ENCODE assay signal across 1 cellular context in genomic region chr6:31652925-31653724, GRCh38.
TF ChIP-seq lines count a peak whose summit lies in the region.

No MANE protein-coding gene starts in this region.

TF ChIP-seq in K562, 482 proteins besides CTCF, POLR2A, EP300 and RAD21 (continued from another document):
- TF ChIP-seq ZBTB34 (CRISPR knock-in tag; IDR thresholded peaks at IDR 0.05) (no peak), ZBED1 (IDR thresholded peaks at IDR 0.05) (peak; percentile 69), ZNF197 (CRISPR knock-in tag; IDR thresholded peaks at IDR 0.05; ENCODE audit: low read depth) (peak; percentile 64), ESRRB (CRISPR knock-in tag; IDR thresholded peaks at IDR 0.05; ENCODE audit: borderline replicate concordance) (peak; percentile 77), RBM22 (IDR thresholded peaks at IDR 0.05; ENCODE audit: low read depth, low read length, poor library complexity, severe bottlenecking) (no peak), ZNF133 (CRISPR knock-in tag; IDR thresholded peaks at IDR 0.05) (no peak), ZNF696 (CRISPR knock-in tag; conservative IDR thresholded peaks at IDR 0.05) (no peak), PREB (CRISPR knock-in tag; IDR thresholded peaks at IDR 0.05) (no peak), OTX1 (CRISPR knock-in tag; IDR thresholded peaks at IDR 0.05) (peak; percentile 72), BCOR (IDR thresholded peaks at IDR 0.05) (peak; percentile 68), NFIC (IDR thresholded peaks at IDR 0.05) (no peak), IRF2 (CRISPR knock-in tag; IDR thresholded peaks at IDR 0.05) (no peak), MYNN (IDR thresholded peaks at IDR 0.05) (no peak; the same call in 1 of the 2 replicates), MYNN (CRISPR knock-in tag; IDR thresholded peaks at IDR 0.05) (no peak), NFE2L1 (tag; IDR thresholded peaks at IDR 0.05; ENCODE audit: borderline replicate concordance, low read depth) (no peak), ZNF668 (CRISPR knock-in tag; IDR thresholded peaks at IDR 0.05) (peak; percentile 38; the same call in 1 of the 2 replicates), ZNF830 (CRISPR knock-in tag; IDR thresholded peaks at IDR 0.05) (peak; percentile 26; the same call in 1 of the 2 replicates), ZNF3 (CRISPR knock-in tag; IDR thresholded peaks at IDR 0.05) (peak; percentile 41; the same call in 1 of the 2 replicates), MAFF (IDR thresholded peaks at IDR 0.05; ENCODE audit: low read length) (peak; percentile 19; the same call in 1 of the 2 replicates), ZKSCAN3 (CRISPR knock-in tag; IDR thresholded peaks at IDR 0.05) (no peak), ZFP36 (IDR thresholded peaks at IDR 0.05; ENCODE audit: low read depth, low read length, partially characterized antibody) (no peak), JUN (IDR thresholded peaks at IDR 0.05; ENCODE audit: borderline replicate concordance, low read depth, low read length) (no peak), JUN (CRISPR knock-in tag; IDR thresholded peaks at IDR 0.05; ENCODE audit: borderline replicate concordance) (0 out of 2 replicates have a peak, but pooled peaks have one; percentile 36), ESRRA (IDR thresholded peaks at IDR 0.05; ENCODE audit: borderline replicate concordance, low read depth) (peak; percentile 81)
